ENCODE assay signal across 10 cellular contexts in genomic region chr20:48789185-48789668, GRCh38. TPM values are rescaled to one million over a fixed set of nuclear protein-coding genes. Genes with fewer than 3 reads are reported as not detected.
DNase-seq lines count a peak whose midpoint lies in the region; ATAC-seq and TF ChIP-seq lines count a peak whose summit lies in the region.
"Had no signal": no experiment of that assay in that cellular context is flagged by ENCODE, and none has a peak within 500 bp of the region (broad histone marks: within the 10 kb centered on the region; RNA-seq: fewer than 3 reads in every experiment).

No MANE protein-coding gene starts in this region.

- H3K4me3 ChIP-seq in OCI-LY3 (ENCODE audit: low read length) (no peak overlapping the region), adrenal gland (no peak overlapping the region)

- TF ChIP-seq POLR2A in adrenal gland (IDR thresholded peaks at IDR 0.05), result no peak

- H3K36me3 Mint-ChIP-seq in activated CD8-positive, alpha-beta memory T cell treated with anti-CD3 and anti-CD28 coated beads, Interleukin-2, amount 10 ng/mL, durations not matched to agents 7 days and 5 days, result peaks cover 32% of the 10 kb centered on the region

- H3K27me3 ChIP-seq in OCI-LY3 (ENCODE audit: low read depth, low read length) (no peaks in the 10 kb centered on the region), adrenal gland (no peaks in the 10 kb centered on the region)

- peaks cover 30% of the 10 kb centered on the region for H3K4me1 ChIP-seq in OCI-LY3 (ENCODE audit: low read length)
- peaks cover 6 to 29% of the 10 kb centered on the region in 2 donors for H3K4me1 ChIP-seq in adrenal gland (replicated peaks in 1 of 2)

- H4K20me1 ChIP-seq in OCI-LY3 (ENCODE audit: insufficient read depth, low read length), result 0 out of 2 replicates have a peak, but pooled peaks cover under 1% of the 10 kb centered on the region

- H3K27ac Mint-ChIP-seq in activated CD8-positive, alpha-beta memory T cell treated with anti-CD3 and anti-CD28 coated beads, Interleukin-2, amount 10 ng/mL, durations not matched to agents 7 days and 5 days, result peak overlapping the region; percentile 57

- no peaks in the 10 kb centered on the region for H3K27me3 Mint-ChIP-seq in activated CD8-positive, alpha-beta memory T cell treated with anti-CD3 and anti-CD28 coated beads, Interleukin-2, amount 10 ng/mL, durations not matched to agents 7 days and 5 days

- DNase-seq in activated CD8-positive, alpha-beta memory T cell treated with anti-CD3 and anti-CD28 coated beads, Interleukin-2, amount 10 ng/mL, durations not matched to agents 7 days and 5 days, result no peak
- no peak for DNase-seq in activated CD8-positive, alpha-beta memory T cell treated with anti-CD3 and anti-CD28 coated beads, Interleukin-2, amount 50 U/mL, for 48 hours
- DNase-seq in posterior vena cava (ENCODE audit: low spot score), result peak; percentile 34
- no peak for DNase-seq in NCI-H187 (lab: John Stamatoyannopoulos, UW)
- no peak for DNase-seq in Right ventricle myocardium superior
- no peak for DNase-seq in adrenal gland
- DNase-seq: ACHN; activated CD8-positive, alpha-beta memory T cell treated with anti-CD3 and anti-CD28 coated beads for 24 hours had no signal

- H2AFZ ChIP-seq in OCI-LY3 (ENCODE audit: low read depth, low read length), result no peak overlapping the region

- H3K27ac ChIP-seq in OCI-LY3 (ENCODE audit: low read length) (peak overlapping the region; percentile 23), adrenal gland (no peak overlapping the region)

- no peak overlapping the region for H3K4me3 Mint-ChIP-seq in activated CD8-positive, alpha-beta memory T cell treated with anti-CD3 and anti-CD28 coated beads, Interleukin-2, amount 10 ng/mL, durations not matched to agents 7 days and 5 days

- ATAC-seq in activated CD8-positive, alpha-beta memory T cell treated with anti-CD3 and anti-CD28 coated beads, Interleukin-2, amount 10 ng/mL, durations not matched to agents 7 days and 5 days, result peak; percentile 60
- peak; percentile 30 for ATAC-seq in HG02610 (IDR thresholded peaks at IDR 0.05; ENCODE audit: unreplicated experiment)
- no peak for ATAC-seq in Right ventricle myocardium superior (ENCODE audit: poor library complexity)

- H3K9me3 ChIP-seq in OCI-LY3 (ENCODE audit: insufficient read depth, low read length), result no peaks in the 10 kb centered on the region
- H3K9me3 ChIP-seq in adrenal gland (replicated peaks in 1 of 3), result no peaks in the 10 kb centered on the region

- peak overlapping the region; percentile 47 for H3K4me2 ChIP-seq in OCI-LY3 (ENCODE audit: low read length)

- no peaks in the 10 kb centered on the region for H3K9me3 Mint-ChIP-seq in activated CD8-positive, alpha-beta memory T cell treated with anti-CD3 and anti-CD28 coated beads, Interleukin-2, amount 10 ng/mL, durations not matched to agents 7 days and 5 days (ENCODE audit: low read depth)

- 80 to 92% (median 84%) methylated on average over 6 of the region's 6 CpGs for WGBS in adrenal gland, 4 donors

- CTCF ChIA-PET in activated CD8-positive, alpha-beta memory T cell treated with anti-CD3 and anti-CD28 coated beads, Interleukin-2, amount 10 ng/mL, durations not matched to agents 7 days and 5 days (lab: Charles Lee), result interaction anchor here (1.0 to 2.2 kb wide), 8 partner anchors 9 to 169 kb away, joined by 3 to 8 read pairs (median 4); no protein-coding TSS in a partner anchor

- TF ChIP-seq CTCF in OCI-LY3 (IDR thresholded peaks at IDR 0.05; ENCODE audit: low read depth, low read length) (no peak), adrenal gland (IDR thresholded peaks at IDR 0.05) (no peak)

- H3K4me1 Mint-ChIP-seq in activated CD8-positive, alpha-beta memory T cell treated with anti-CD3 and anti-CD28 coated beads, Interleukin-2, amount 10 ng/mL, durations not matched to agents 7 days and 5 days, result peaks cover 58% of the 10 kb centered on the region

- H3K9ac ChIP-seq in OCI-LY3 (ENCODE audit: low read length), result no peak overlapping the region

- intact Hi-C loops in posterior vena cava (cut with DNase I) (no loop called here), Right ventricle myocardium superior (cut with DNase I) (no loop called here), adrenal gland (cut with DNase I) (no loop called here)

- H3K79me2 ChIP-seq in OCI-LY3 (ENCODE audit: low read length), result peaks cover 2% of the 10 kb centered on the region; the same call in 1 of the 2 replicates

- peaks cover 4% of the 10 kb centered on the region for H3K36me3 ChIP-seq in OCI-LY3 (replicated peaks; ENCODE audit: low read depth, low read length)
- H3K36me3 ChIP-seq in adrenal gland (replicated peaks in 1 of 2), result no peaks in the 10 kb centered on the region

RNA-seq across cellular contexts. Expression of gene PREX1, which starts 38.6 kb away (rescaled TPM):
- 100 to 1,000 TPM; 130 to 156 TPM for total RNA-seq in activated CD8-positive, alpha-beta memory T cell treated with anti-CD3 and anti-CD28 coated beads, Interleukin-2, amount 10 ng/mL, durations not matched to agents 7 days and 5 days
- total RNA-seq in posterior vena cava (10 to 100 TPM; 16.9 to 22.0 TPM), Right ventricle myocardium superior (10.3 TPM), adrenal gland (10 to 100 TPM; 40.4 to 85.1 (median 49.8) TPM)
- 10 to 100 TPM; 19.7 to 37.6 (median 22.0) TPM for polyA plus RNA-seq in adrenal gland
